Comparison of ENCODE assay signal across 10 cellular contexts in the genomic region with DNA sequence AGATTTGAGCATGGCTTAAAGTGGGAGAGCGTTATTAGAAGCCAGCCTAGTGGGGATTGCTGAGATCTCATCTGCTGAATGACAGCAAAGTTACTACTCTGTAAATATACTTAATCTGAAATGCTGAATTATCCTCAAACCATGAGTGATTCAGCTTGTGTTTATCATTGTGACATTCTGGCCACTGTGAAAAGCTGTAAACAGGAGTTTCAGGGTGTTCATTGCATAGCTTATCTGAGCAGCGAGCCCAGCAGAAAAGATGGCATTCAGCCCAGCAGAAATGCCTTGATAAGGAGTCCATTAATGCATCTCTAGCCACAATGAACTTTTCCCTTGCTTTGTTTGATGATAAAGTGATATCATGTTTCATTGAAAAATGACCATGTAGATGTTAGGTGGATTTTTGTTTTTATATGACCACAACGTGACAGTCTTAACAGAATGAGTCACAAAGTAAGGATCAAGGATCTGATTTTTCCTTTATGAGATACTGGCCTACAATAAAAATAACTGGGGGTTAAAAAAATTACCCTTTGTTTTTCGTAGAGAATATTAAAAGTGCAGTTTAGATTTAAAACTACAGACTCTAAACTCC. TPM values are rescaled to one million over a fixed set of nuclear protein-coding genes. Genes with fewer than 3 reads are reported as not detected.
DNase-seq lines count a peak whose midpoint lies in the region; ATAC-seq and TF ChIP-seq lines count a peak whose summit lies in the region.
"Had no signal": no experiment of that assay in that cellular context is flagged by ENCODE, and none has a peak within 500 bp of the region (broad histone marks: within the 10 kb centered on the region; RNA-seq: fewer than 3 reads in every experiment).

No MANE protein-coding gene starts in this region.

- H3K36me3 Mint-ChIP-seq in activated naive CD8-positive, alpha-beta T cell: peaks cover 3% of the 10 kb centered on the region

- TF ChIP-seq POLR2A in uterus (IDR thresholded peaks at IDR 0.05): no peak

- H3K9me3 ChIP-seq in heart right ventricle (no peaks in the 10 kb centered on the region), uterus (no peaks in the 10 kb centered on the region)

- H3K36me3 ChIP-seq in heart right ventricle: no peaks in the 10 kb centered on the region
- H3K36me3 ChIP-seq in uterus: no peaks in the 10 kb centered on the region

- intact Hi-C loops in heart right ventricle (cut with DNase I): no loop called here
- intact Hi-C loops in Right ventricle myocardium inferior (cut with DNase I): no loop called here
- intact Hi-C loops in left colon (cut with DNase I, micrococcal nuclease): no loop called here
- intact Hi-C loops in uterus (cut with DNase I; ENCODE audit: low total_unique reads): no loop called here

- H3K4me1 ChIP-seq in heart right ventricle (peaks cover 0 to 68% (median 42%) of the 10 kb centered on the region in 9 donors), uterus (no peaks in the 10 kb centered on the region)

- peaks cover 90% of the 10 kb centered on the region for H3K4me1 Mint-ChIP-seq in activated naive CD8-positive, alpha-beta T cell (ENCODE audit: low read depth)

- peak overlapping the region in 1 of 10 donors; percentile 41 for H3K27ac ChIP-seq in heart right ventricle
- peak overlapping the region; percentile 41 to 96 for H3K27ac ChIP-seq in uterus

- no peak for TF ChIP-seq CTCF in heart right ventricle (IDR thresholded peaks at IDR 0.05)
- TF ChIP-seq CTCF in uterus (IDR thresholded peaks at IDR 0.05): no peak

- peak in 6 of 8 donors; percentile 20 to 63 (median 40) for ATAC-seq in heart right ventricle
- no peak for ATAC-seq in Right ventricle myocardium inferior
- ATAC-seq in left colon: peak; percentile 69
- no peak for ATAC-seq in HG03469 (IDR thresholded peaks at IDR 0.05; ENCODE audit: unreplicated experiment)

- DNase-seq in heart right ventricle: no peak
- no peak for DNase-seq in Right ventricle myocardium inferior (ENCODE audit: missing footprints)
- peak in 1 of 2 donors; percentile 19 for DNase-seq in left colon
- no peak for DNase-seq in uterus
- DNase-seq in GDM1 (lab: John Stamatoyannopoulos, UW): no peak
- no peak for DNase-seq in NCI-H526 treated with DMSO at 0.1 percent for 48 hours (lab: John Stamatoyannopoulos, UW)
- DNase-seq: activated gamma-delta T cell, NCI-H1930 had no signal

- H3K27me3 ChIP-seq in heart right ventricle (no peaks in the 10 kb centered on the region), uterus (no peaks in the 10 kb centered on the region)

- H3K4me3 ChIP-seq in heart right ventricle (no peak overlapping the region), uterus (no peak overlapping the region)

- no peaks in the 10 kb centered on the region for H3K27me3 Mint-ChIP-seq in activated naive CD8-positive, alpha-beta T cell

- H3K4me3 Mint-ChIP-seq in activated naive CD8-positive, alpha-beta T cell: peak overlapping the region; percentile 36

- WGBS in heart right ventricle, 2 donors: 41 to 50% methylated on average over 4 of the region's 4 CpGs

- H3K9me3 Mint-ChIP-seq in activated naive CD8-positive, alpha-beta T cell (ENCODE audit: low read depth): no peaks in the 10 kb centered on the region

- H3K27ac Mint-ChIP-seq in activated naive CD8-positive, alpha-beta T cell: peak overlapping the region; percentile 11

RNA-seq across cellular contexts. Expression of a gene that starts 7.8 kb away (rescaled TPM):
- total RNA-seq in heart right ventricle: 10 to 100 TPM in 9 of 10 donors, 1 to 10 TPM in 1; 9.4 to 28.9 (median 16.9) TPM
- 10 to 100 TPM in 1 of 2 donors, 1 to 10 TPM in 1; 9.7 to 38.5 TPM for polyA plus RNA-seq in heart right ventricle
- 21.2 TPM for total RNA-seq in Right ventricle myocardium inferior
- total RNA-seq in left colon: 100 to 1,000 TPM in 1 of 2 donors, 10 to 100 TPM in 1; 72.8 to 119 TPM
- total RNA-seq in uterus: 100 to 1,000 TPM; 115 to 189 (median 146) TPM

Comparison
In these comparisons a context has a peak if more than half of its experiments do, and no peak if none do; other contexts are left out.
1. ATAC-seq: peak in heart right ventricle (6 of 8) and left colon (single experiment); none in Right ventricle myocardium inferior (single experiment) and HG03469 (single experiment).